31 cellular contexts compared by ENCODE assay signal in genomic region chr6:157554747-157555146, GRCh38.
"Had no signal": no experiment of that assay in that cellular context is flagged by ENCODE, and none has a peak within 500 bp of the region (broad histone marks: within the 10 kb centered on the region; RNA-seq: fewer than 3 reads in every experiment).

No MANE protein-coding gene starts in this region.

- H3K27me3 ChIP-seq: adrenal gland, body of pancreas, gastroesophageal sphincter had no signal

- H3K36me3 ChIP-seq: adrenal gland, esophagus squamous epithelium, gastroesophageal sphincter, WERI-Rb-1 had no signal

- H3K36me3 Mint-ChIP-seq: activated naive CD4-positive, alpha-beta T cell treated with anti-CD3 and anti-CD28 coated beads, Interleukin-2, amount 50 U/mL, for 24 hours had no signal

- H3K4me1 ChIP-seq: adrenal gland, gastroesophageal sphincter had no signal

- H3K27ac Mint-ChIP-seq: activated CD8-positive, alpha-beta T cell treated with anti-CD3 and anti-CD28 coated beads for 36 hours; activated naive CD4-positive, alpha-beta T cell treated with anti-CD3 and anti-CD28 coated beads for 36 hours; activated naive CD4-positive, alpha-beta T cell treated with anti-CD3 and anti-CD28 coated beads, Interleukin-2, amount 50 U/mL, for 24 hours; activated naive CD8-positive, alpha-beta T cell treated with anti-CD3 and anti-CD28 coated beads for 36 hours; activated naive CD8-positive, alpha-beta T cell treated with anti-CD3 and anti-CD28 coated beads, Interleukin-2, amount 50 U/mL, for 24 hours; activated T-helper 17 cell treated with anti-CD3 and anti-CD28 coated beads, Interleukin-2, amount 50 U/mL, for 72 hours; T-helper 17 cell; T-helper 2 cell treated with Interferon-gamma antibody and Interleukin-4, amounts not matched to agents 5 μg/mL and 100 μg/mL, for 36 hours had no signal

- ATAC-seq: activated CD8-positive, alpha-beta T cell treated with anti-CD3 and anti-CD28 coated beads for 36 hours; activated naive CD8-positive, alpha-beta T cell treated with anti-CD3 and anti-CD28 coated beads, Interleukin-2, amount 50 U/mL, for 24 hours; activated T-cell treated with anti-CD3 and anti-CD28 coated beads, Interleukin-2, amount 50 U/mL, for 4 hours; activated T-helper 17 cell treated with anti-CD3 and anti-CD28 coated beads, Interleukin-2, amount 50 U/mL, for 72 hours; body of pancreas; gastroesophageal sphincter; T-helper 17 cell had no signal

- H3K9me3 ChIP-seq: adrenal gland, body of pancreas, esophagus squamous epithelium, gastroesophageal sphincter had no signal

- H3K4me3 Mint-ChIP-seq: activated CD8-positive, alpha-beta T cell treated with anti-CD3 and anti-CD28 coated beads for 36 hours; activated naive CD4-positive, alpha-beta T cell treated with anti-CD3 and anti-CD28 coated beads for 36 hours; activated naive CD4-positive, alpha-beta T cell treated with anti-CD3 and anti-CD28 coated beads, Interleukin-2, amount 50 U/mL, for 24 hours; activated naive CD8-positive, alpha-beta T cell treated with anti-CD3 and anti-CD28 coated beads for 36 hours; activated naive CD8-positive, alpha-beta T cell treated with anti-CD3 and anti-CD28 coated beads, Interleukin-2, amount 50 U/mL, for 24 hours; activated T-cell treated with anti-CD3 and anti-CD28 coated beads, Interleukin-2, amount 50 U/mL, for 4 hours; activated T-helper 17 cell treated with anti-CD3 and anti-CD28 coated beads, Interleukin-2, amount 50 U/mL, for 72 hours; T-helper 17 cell; T-helper 2 cell treated with Interferon-gamma antibody and Interleukin-4, amounts not matched to agents 5 μg/mL and 100 μg/mL, for 36 hours had no signal

- H3K9me3 Mint-ChIP-seq: activated naive CD4-positive, alpha-beta T cell treated with anti-CD3 and anti-CD28 coated beads for 36 hours; activated naive CD4-positive, alpha-beta T cell treated with anti-CD3 and anti-CD28 coated beads, Interleukin-2, amount 50 U/mL, for 24 hours; activated T-cell treated with anti-CD3 and anti-CD28 coated beads, Interleukin-2, amount 50 U/mL, for 4 hours; activated T-helper 17 cell treated with anti-CD3 and anti-CD28 coated beads, Interleukin-2, amount 50 U/mL, for 72 hours; T-helper 2 cell treated with Interferon-gamma antibody and Interleukin-4, amounts not matched to agents 5 μg/mL and 100 μg/mL, for 36 hours had no signal

- H3K27ac ChIP-seq: adrenal gland, body of pancreas, epithelial cell of prostate, esophagus squamous epithelium, gastroesophageal sphincter had no signal

- H3K4me3 ChIP-seq: adrenal gland, body of pancreas, esophagus squamous epithelium, gastroesophageal sphincter had no signal

- H3K27me3 Mint-ChIP-seq: activated naive CD4-positive, alpha-beta T cell treated with anti-CD3 and anti-CD28 coated beads, Interleukin-2, amount 50 U/mL, for 24 hours; activated naive CD8-positive, alpha-beta T cell treated with anti-CD3 and anti-CD28 coated beads, Interleukin-2, amount 50 U/mL, for 24 hours had no signal

- DNase-seq: activated CD4-positive, alpha-beta T cell treated with anti-CD3 and anti-CD28 coated beads for 48 hours; activated CD4-positive, alpha-beta T cell treated with anti-CD3 and anti-CD28 coated beads, Interleukin-2, amount 50 U/mL, for 1 hour; activated CD4-positive, alpha-beta T cell treated with anti-CD3 and anti-CD28 coated beads, Interleukin-2, amount 50 U/mL, for 48 hours; activated CD8-positive, alpha-beta memory T cell treated with anti-CD3 and anti-CD28 coated beads for 24 hours; activated CD8-positive, alpha-beta T cell treated with anti-CD3 and anti-CD28 coated beads for 36 hours; activated effector memory CD4-positive, alpha-beta T cell treated with anti-CD3 and anti-CD28 coated beads, Interleukin-2, amount 50 U/mL, for 16 hours; activated naive CD4-positive, alpha-beta T cell treated with anti-CD3 and anti-CD28 coated beads for 36 hours; activated naive CD8-positive, alpha-beta T cell treated with anti-CD3 and anti-CD28 coated beads for 36 hours; activated naive CD8-positive, alpha-beta T cell treated with anti-CD3 and anti-CD28 coated beads, Interleukin-2, amount 50 U/mL, for 24 hours; activated T-cell treated with anti-CD3 and anti-CD28 coated beads, Interleukin-2, amount 50 U/mL, for 4 hours; adrenal gland; amygdala; aorta; body of pancreas; caudate nucleus; cortex of kidney; effector CD8-positive, alpha-beta T cell; esophagus squamous epithelium; foreskin melanocyte; T-helper 1 cell; T-helper 17 cell; T1000; WERI-Rb-1 had no signal

- FAIRE-seq: colon, endometrium, endothelial cell of umbilical vein had no signal
